In the genomic region with DNA sequence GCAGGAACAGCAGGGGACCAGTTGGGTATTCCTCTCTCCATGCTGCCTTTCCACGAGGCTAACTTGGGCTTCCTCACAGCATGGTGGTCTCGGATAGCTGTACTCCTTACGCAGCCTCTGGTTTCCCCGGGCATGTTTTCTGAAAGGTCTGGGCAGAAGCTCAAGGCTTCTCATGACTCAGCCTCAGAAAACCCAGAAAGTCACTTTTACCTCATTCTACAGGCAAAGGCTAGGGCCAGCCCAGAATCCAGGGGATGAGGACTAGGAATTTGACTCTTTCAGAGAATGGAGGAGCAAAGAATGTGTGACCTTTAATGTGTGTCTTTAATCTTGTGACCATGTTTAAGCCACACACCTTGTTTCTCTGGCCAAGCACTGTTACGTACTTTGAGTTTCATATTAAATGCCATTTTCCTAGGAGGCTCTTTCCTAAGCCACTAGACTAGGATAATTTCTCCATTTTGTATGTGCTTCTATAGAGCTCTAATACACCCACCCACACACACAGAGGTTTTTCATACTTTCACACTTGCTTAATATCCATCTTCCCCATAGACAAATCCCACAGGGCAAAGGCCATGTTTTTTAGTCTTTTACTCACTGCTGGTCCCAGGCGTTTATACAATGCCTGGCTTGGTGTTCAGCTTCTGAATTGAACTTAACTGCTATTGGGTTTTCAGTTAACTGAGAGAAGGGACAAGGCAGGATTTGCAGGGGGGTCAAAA, we compare ENCODE assay signal across 1 cellular context.
TF ChIP-seq lines count a peak whose summit lies in the region.

No MANE protein-coding gene starts in this region.

TF ChIP-seq in GM23338, 12 proteins besides CTCF, POLR2A, EP300 and RAD21:
- TF ChIP-seq, protein P1, sequence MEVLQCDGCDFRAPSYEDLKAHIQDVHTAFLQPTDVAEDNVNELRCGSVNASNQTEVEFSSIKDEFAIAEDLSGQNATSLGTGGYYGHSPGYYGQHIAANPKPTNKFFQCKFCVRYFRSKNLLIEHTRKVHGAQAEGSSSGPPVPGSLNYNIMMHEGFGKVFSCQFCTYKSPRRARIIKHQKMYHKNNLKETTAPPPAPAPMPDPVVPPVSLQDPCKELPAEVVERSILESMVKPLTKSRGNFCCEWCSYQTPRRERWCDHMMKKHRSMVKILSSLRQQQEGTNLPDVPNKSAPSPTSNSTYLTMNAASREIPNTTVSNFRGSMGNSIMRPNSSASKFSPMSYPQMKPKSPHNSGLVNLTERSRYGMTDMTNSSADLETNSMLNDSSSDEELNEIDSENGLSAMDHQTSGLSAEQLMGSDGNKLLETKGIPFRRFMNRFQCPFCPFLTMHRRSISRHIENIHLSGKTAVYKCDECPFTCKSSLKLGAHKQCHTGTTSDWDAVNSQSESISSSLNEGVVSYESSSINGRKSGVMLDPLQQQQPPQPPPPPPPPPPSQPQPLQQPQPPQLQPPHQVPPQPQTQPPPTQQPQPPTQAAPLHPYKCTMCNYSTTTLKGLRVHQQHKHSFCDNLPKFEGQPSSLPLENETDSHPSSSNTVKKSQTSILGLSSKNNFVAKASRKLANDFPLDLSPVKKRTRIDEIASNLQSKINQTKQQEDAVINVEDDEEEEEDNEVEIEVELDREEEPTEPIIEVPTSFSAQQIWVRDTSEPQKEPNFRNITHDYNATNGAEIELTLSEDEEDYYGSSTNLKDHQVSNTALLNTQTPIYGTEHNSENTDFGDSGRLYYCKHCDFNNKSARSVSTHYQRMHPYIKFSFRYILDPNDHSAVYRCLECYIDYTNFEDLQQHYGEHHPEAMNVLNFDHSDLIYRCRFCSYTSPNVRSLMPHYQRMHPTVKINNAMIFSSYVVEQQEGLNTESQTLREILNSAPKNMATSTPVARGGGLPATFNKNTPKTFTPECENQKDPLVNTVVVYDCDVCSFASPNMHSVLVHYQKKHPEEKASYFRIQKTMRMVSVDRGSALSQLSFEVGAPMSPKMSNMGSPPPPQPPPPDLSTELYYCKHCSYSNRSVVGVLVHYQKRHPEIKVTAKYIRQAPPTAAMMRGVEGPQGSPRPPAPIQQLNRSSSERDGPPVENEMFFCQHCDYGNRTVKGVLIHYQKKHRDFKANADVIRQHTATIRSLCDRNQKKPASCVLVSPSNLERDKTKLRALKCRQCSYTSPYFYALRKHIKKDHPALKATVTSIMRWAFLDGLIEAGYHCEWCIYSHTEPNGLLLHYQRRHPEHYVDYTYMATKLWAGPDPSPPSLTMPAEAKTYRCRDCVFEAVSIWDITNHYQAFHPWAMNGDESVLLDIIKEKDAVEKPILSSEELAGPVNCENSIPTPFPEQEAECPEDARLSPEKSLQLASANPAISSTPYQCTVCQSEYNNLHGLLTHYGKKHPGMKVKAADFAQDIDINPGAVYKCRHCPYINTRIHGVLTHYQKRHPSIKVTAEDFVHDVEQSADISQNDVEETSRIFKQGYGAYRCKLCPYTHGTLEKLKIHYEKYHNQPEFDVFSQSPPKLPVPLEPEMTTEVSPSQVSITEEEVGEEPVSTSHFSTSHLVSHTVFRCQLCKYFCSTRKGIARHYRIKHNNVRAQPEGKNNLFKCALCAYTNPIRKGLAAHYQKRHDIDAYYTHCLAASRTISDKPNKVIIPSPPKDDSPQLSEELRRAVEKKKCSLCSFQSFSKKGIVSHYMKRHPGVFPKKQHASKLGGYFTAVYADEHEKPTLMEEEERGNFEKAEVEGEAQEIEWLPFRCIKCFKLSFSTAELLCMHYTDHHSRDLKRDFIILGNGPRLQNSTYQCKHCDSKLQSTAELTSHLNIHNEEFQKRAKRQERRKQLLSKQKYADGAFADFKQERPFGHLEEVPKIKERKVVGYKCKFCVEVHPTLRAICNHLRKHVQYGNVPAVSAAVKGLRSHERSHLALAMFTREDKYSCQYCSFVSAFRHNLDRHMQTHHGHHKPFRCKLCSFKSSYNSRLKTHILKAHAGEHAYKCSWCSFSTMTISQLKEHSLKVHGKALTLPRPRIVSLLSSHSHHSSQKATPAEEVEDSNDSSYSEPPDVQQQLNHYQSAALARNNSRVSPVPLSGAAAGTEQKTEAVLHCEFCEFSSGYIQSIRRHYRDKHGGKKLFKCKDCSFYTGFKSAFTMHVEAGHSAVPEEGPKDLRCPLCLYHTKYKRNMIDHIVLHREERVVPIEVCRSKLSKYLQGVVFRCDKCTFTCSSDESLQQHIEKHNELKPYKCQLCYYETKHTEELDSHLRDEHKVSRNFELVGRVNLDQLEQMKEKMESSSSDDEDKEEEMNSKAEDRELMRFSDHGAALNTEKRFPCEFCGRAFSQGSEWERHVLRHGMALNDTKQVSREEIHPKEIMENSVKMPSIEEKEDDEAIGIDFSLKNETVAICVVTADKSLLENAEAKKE (CRISPR knock-in tag; IDR thresholded peaks at IDR 0.05) = no peak
- TF ChIP-seq CREB1 (CRISPR knock-in tag; IDR thresholded peaks at IDR 0.05; ENCODE audit: low read depth) (no peak), ZNF114 (CRISPR knock-in tag; IDR thresholded peaks at IDR 0.05) (no peak), EZH2phosphoT487 (IDR thresholded peaks at IDR 0.05; ENCODE audit: unreplicated experiment) (no peak), POLR2AphosphoS5 (IDR thresholded peaks at IDR 0.05; ENCODE audit: low read depth) (no peak), NANOG (IDR thresholded peaks at IDR 0.05; ENCODE audit: borderline replicate concordance) (no peak), JUNB (IDR thresholded peaks at IDR 0.05; ENCODE audit: unreplicated experiment) (no peak)
- TF ChIP-seq, protein P2, sequence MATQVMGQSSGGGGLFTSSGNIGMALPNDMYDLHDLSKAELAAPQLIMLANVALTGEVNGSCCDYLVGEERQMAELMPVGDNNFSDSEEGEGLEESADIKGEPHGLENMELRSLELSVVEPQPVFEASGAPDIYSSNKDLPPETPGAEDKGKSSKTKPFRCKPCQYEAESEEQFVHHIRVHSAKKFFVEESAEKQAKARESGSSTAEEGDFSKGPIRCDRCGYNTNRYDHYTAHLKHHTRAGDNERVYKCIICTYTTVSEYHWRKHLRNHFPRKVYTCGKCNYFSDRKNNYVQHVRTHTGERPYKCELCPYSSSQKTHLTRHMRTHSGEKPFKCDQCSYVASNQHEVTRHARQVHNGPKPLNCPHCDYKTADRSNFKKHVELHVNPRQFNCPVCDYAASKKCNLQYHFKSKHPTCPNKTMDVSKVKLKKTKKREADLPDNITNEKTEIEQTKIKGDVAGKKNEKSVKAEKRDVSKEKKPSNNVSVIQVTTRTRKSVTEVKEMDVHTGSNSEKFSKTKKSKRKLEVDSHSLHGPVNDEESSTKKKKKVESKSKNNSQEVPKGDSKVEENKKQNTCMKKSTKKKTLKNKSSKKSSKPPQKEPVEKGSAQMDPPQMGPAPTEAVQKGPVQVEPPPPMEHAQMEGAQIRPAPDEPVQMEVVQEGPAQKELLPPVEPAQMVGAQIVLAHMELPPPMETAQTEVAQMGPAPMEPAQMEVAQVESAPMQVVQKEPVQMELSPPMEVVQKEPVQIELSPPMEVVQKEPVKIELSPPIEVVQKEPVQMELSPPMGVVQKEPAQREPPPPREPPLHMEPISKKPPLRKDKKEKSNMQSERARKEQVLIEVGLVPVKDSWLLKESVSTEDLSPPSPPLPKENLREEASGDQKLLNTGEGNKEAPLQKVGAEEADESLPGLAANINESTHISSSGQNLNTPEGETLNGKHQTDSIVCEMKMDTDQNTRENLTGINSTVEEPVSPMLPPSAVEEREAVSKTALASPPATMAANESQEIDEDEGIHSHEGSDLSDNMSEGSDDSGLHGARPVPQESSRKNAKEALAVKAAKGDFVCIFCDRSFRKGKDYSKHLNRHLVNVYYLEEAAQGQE (IDR thresholded peaks at IDR 0.05; ENCODE audit: unreplicated experiment) = no peak
- TF ChIP-seq, protein P3, sequence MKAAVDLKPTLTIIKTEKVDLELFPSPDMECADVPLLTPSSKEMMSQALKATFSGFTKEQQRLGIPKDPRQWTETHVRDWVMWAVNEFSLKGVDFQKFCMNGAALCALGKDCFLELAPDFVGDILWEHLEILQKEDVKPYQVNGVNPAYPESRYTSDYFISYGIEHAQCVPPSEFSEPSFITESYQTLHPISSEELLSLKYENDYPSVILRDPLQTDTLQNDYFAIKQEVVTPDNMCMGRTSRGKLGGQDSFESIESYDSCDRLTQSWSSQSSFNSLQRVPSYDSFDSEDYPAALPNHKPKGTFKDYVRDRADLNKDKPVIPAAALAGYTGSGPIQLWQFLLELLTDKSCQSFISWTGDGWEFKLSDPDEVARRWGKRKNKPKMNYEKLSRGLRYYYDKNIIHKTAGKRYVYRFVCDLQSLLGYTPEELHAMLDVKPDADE (IDR thresholded peaks at IDR 0.05) = no peak
